In genomic region chr6:15287670-15288069, GRCh38 we compare ENCODE assay signal across 8 cellular contexts. TPM values are rescaled to one million over a fixed set of nuclear protein-coding genes. Genes with fewer than 3 reads are reported as not detected.
DNase-seq lines count a peak whose midpoint lies in the region; ATAC-seq and TF ChIP-seq lines count a peak whose summit lies in the region.

No MANE protein-coding gene starts in this region.

- no peak for TF ChIP-seq CTCF in body of pancreas (IDR thresholded peaks at IDR 0.05)

- peak overlapping the region; percentile 47 for H3K9ac ChIP-seq in iPS-15b (ENCODE audit: low read depth, low read length)

- H3K9me3 ChIP-seq in iPS-15b (ENCODE audit: control insufficient read depth, insufficient read depth, low read length) (no peaks in the 10 kb centered on the region), body of pancreas (no peaks in the 10 kb centered on the region)

- H3K4me3 ChIP-seq in iPS-15b (ENCODE audit: low read depth, low read length): no peak overlapping the region
- no peak overlapping the region for H3K4me3 ChIP-seq in body of pancreas

- peaks cover 34% of the 10 kb centered on the region for H3K4me1 ChIP-seq in iPS-15b (ENCODE audit: control insufficient read depth, insufficient read depth, low read length)
- H3K4me1 ChIP-seq in body of pancreas: no peaks in the 10 kb centered on the region

- H3K27me3 ChIP-seq in iPS-15b (ENCODE audit: control insufficient read depth, insufficient read depth, low read length): no peaks in the 10 kb centered on the region
- H3K27me3 ChIP-seq in body of pancreas: no peaks in the 10 kb centered on the region

- no peak overlapping the region for H3K27ac ChIP-seq in body of pancreas

- H3K36me3 ChIP-seq in iPS-15b (ENCODE audit: control insufficient read depth, insufficient read depth, low read length) (no peaks in the 10 kb centered on the region), body of pancreas (replicated peaks in 1 of 2; ENCODE audit: insufficient read depth in 1 of 2, low read depth in 2 of 2) (no peaks in the 10 kb centered on the region)

- DNase-seq in NCI-H345 (lab: John Stamatoyannopoulos, UW) (no peak), body of pancreas (no peak), NCI-H446 treated with DMSO at 0.1 percent for 48 hours (lab: John Stamatoyannopoulos, UW) (no peak)
- no peak for DNase-seq in NK-92 treated with Interleukin-12 subunit alpha and Interleukin-12 subunit beta, amount 100 ng/mL, for 24 hours (lab: John Stamatoyannopoulos, UW)

- intact Hi-C loops in body of pancreas (cut with DNase I): no loop called here

- WGBS in body of pancreas, 2 donors: 76 to 93% methylated on average over 4 of the region's 4 CpGs

- TF ChIP-seq POLR2A in body of pancreas (IDR thresholded peaks at IDR 0.05): no peak

- ATAC-seq in GM18511 (IDR thresholded peaks at IDR 0.05; ENCODE audit: unreplicated experiment) (peak; percentile 98), GM21576 (IDR thresholded peaks at IDR 0.05; ENCODE audit: unreplicated experiment) (peak; percentile 94), HG03558 (IDR thresholded peaks at IDR 0.05; ENCODE audit: extremely low read depth, unreplicated experiment) (peak; percentile 93), body of pancreas (no peak)

RNA-seq across cellular contexts. Expression of gene JARID2, which starts 41.8 kb away (rescaled TPM):
- total RNA-seq in body of pancreas: 1 to 10 TPM; 3.6 to 4.6 TPM
